Comparison of ENCODE assay signal across 1 cellular context in genomic region chr15:74460903-74461846, GRCh38.
TF ChIP-seq lines count a peak whose summit lies in the region.

Gene UBL7 (minus strand): TSS chr15:74461160. CDS start chr15:74458867, 2,293 bp downstream.

TF ChIP-seq in WTC11, 78 proteins besides CTCF, POLR2A, EP300 and RAD21 (continued from another document):
- 0 out of 2 replicates have a peak, but pooled peaks have one; percentile 18 for TF ChIP-seq ARID4B (CRISPR knock-in tag; IDR thresholded peaks at IDR 0.05; ENCODE audit: borderline replicate concordance)
- no peak for TF ChIP-seq TP53 (CRISPR knock-in tag; IDR thresholded peaks at IDR 0.05)
- peak; percentile 23; the same call in 1 of the 2 replicates for TF ChIP-seq ESRRA (CRISPR knock-in tag; IDR thresholded peaks at IDR 0.05; ENCODE audit: borderline replicate concordance)
- no peak for TF ChIP-seq NFE2L1 (CRISPR knock-in tag; IDR thresholded peaks at IDR 0.05)
- no peak for TF ChIP-seq MXD4 (CRISPR knock-in tag; IDR thresholded peaks at IDR 0.05; ENCODE audit: borderline replicate concordance)
- no peak for TF ChIP-seq JUN (CRISPR knock-in tag; IDR thresholded peaks at IDR 0.05)
- no peak for TF ChIP-seq AR (CRISPR knock-in tag; IDR thresholded peaks at IDR 0.05)
- TF ChIP-seq CREB1 (CRISPR knock-in tag; IDR thresholded peaks at IDR 0.05) = no peak
- 0 out of 2 replicates have a peak, but pooled peaks have one; percentile 19 for TF ChIP-seq ERG (CRISPR knock-in tag; IDR thresholded peaks at IDR 0.05)
- peak; percentile 64; the same call in 1 of the 2 replicates for TF ChIP-seq SMAD3 (CRISPR knock-in tag; IDR thresholded peaks at IDR 0.05; ENCODE audit: borderline replicate concordance)
- no peak for TF ChIP-seq CDX4 (CRISPR knock-in tag; IDR thresholded peaks at IDR 0.05; ENCODE audit: borderline replicate concordance)
- TF ChIP-seq ZNF121 (CRISPR knock-in tag; IDR thresholded peaks at IDR 0.05) = no peak
